In the genomic region with DNA sequence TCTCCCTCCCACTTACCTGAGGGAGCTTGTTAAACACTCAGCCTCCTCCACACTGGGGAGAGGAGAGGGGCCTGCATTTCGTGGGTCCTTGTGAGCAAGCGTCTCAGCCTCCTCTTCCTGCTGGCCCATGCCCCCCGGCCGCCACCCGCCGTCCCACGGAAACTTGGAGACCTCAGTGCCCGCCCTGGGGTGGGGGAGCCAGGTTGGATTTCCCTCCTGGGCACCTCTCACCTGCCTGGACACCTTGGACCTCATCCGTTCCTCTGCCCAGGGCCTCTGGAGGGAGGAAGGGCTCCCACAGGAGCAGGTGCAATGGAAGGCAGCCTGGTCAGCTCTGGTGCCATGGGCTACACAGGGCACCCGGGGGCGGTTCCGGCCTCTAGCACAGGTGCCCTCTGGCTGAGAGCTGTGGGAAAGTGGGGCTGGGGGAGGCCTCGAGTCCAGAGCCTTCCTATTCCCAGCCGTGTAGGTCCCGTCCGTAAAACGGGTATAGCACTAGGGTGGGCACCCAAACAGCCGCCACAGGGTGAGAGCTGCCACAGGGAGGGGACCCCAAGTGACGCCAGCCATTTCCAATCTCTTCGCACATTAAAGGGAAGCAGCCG, we compare ENCODE assay signal across 1 cellular context.
TF ChIP-seq lines count a peak whose summit lies in the region.

No MANE protein-coding gene starts in this region.

TF ChIP-seq in H1, 55 proteins besides CTCF, POLR2A, EP300 and RAD21:
- no peak for TF ChIP-seq HDAC2 (IDR thresholded peaks at IDR 0.05; ENCODE audit: borderline replicate concordance in 1 of 2, low read depth in 2 of 2, low read length in 2 of 2)
- no peak for TF ChIP-seq NANOG (IDR thresholded peaks at IDR 0.05; ENCODE audit: insufficient read depth, low read depth, low read length, poor library complexity, severe bottlenecking)
- TF ChIP-seq YY1 (IDR thresholded peaks at IDR 0.05; ENCODE audit: low read depth, low read length): no peak
- no peak for TF ChIP-seq TAF7 (optimal IDR thresholded peaks at IDR 0.05; ENCODE audit: borderline replicate concordance, low read depth, low read length)
- no peak for TF ChIP-seq RBBP5 (IDR thresholded peaks at IDR 0.05; ENCODE audit: borderline replicate concordance, low read depth, low read length)
- no peak for TF ChIP-seq TEAD4 (IDR thresholded peaks at IDR 0.05; ENCODE audit: low read depth, low read length)
- TF ChIP-seq POU5F1 (IDR thresholded peaks at IDR 0.05; ENCODE audit: low read depth, low read length): no peak
- TF ChIP-seq CEBPB (IDR thresholded peaks at IDR 0.05; ENCODE audit: low read depth, low read length): no peak
- no peak for TF ChIP-seq POLR2AphosphoS5 (IDR thresholded peaks at IDR 0.05; ENCODE audit: low read depth, low read length)
- TF ChIP-seq CHD2 (IDR thresholded peaks at IDR 0.05; ENCODE audit: low read length): no peak
- no peak for TF ChIP-seq KDM4A (IDR thresholded peaks at IDR 0.05; ENCODE audit: low read depth, low read length, severe bottlenecking)
- no peak for TF ChIP-seq E2F6 (IDR thresholded peaks at IDR 0.05)
